8 cellular contexts compared by ENCODE assay signal in the genomic region with DNA sequence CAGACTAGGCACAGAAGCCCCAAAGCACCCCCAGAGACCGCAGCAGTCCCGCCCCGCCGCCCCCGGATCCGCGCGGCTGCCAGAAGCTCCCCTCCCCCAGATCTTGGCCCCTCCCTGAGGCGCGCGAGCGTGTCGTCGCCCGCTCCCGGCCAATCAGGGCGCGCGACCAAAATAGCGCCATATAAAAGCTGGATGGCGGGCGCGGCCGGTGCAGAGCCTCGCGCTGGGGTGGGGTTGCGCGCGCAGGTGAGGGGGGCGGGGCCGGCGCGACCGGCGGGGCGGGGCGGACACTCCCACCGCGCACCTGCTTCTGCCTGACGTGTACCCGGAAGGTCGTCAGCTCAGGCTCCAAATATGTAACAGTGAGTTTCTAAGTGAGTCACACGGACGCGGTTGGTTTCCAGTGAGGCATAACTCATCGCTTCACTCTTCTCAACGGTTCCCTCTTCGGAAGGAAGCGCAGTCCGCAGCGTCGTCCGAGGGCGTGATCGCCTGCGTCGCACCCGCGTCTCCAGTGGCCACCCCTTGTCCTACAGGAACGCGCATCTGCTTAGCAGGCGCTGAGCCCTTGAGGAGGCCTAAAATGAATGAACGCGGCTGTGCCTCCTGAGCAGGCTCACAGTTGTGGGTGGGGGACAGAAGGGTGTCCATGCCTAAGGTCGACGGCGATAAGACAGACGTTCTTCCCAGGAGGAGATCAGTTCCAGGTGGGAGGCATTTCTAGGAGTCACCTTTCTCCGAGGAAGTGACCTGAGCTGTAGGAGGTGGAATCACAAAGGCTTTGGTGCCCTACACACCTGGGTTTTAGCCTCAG. TPM values are rescaled to one million over a fixed set of nuclear protein-coding genes. Genes with fewer than 3 reads are reported as not detected.
DNase-seq lines count a peak whose midpoint lies in the region; ATAC-seq and TF ChIP-seq lines count a peak whose summit lies in the region.

No MANE protein-coding gene starts in this region.

- H3K4me3 Mint-ChIP-seq in activated CD8-positive, alpha-beta T cell treated with anti-CD3 and anti-CD28 coated beads for 36 hours, result peak overlapping the region; percentile 74
- peak overlapping the region; percentile 89 for H3K4me3 Mint-ChIP-seq in memory B cell

- H3K9me3 Mint-ChIP-seq in activated CD8-positive, alpha-beta T cell treated with anti-CD3 and anti-CD28 coated beads for 36 hours, result peaks cover 3% of the 10 kb centered on the region
- H3K9me3 Mint-ChIP-seq in memory B cell, result no peaks in the 10 kb centered on the region

- no peaks in the 10 kb centered on the region for H3K27me3 Mint-ChIP-seq in activated CD8-positive, alpha-beta T cell treated with anti-CD3 and anti-CD28 coated beads for 36 hours
- H3K27me3 Mint-ChIP-seq in memory B cell, result no peaks in the 10 kb centered on the region

- intact Hi-C loops in activated CD8-positive, alpha-beta T cell treated with anti-CD3 and anti-CD28 coated beads for 36 hours (cut with micrococcal nuclease), result loop anchor here (5.0 kb wide), 2 partner anchors 47 to 53 kb away; partner anchors contain the start of gene EZR

- DNase-seq in CMK (ENCODE audit: low read depth) (peak; percentile 65), NCI-H748 treated with DMSO at 0.1 percent for 48 hours (lab: John Stamatoyannopoulos, UW) (peak; percentile 97), memory B cell (ENCODE audit: low spot score in 2 of 2) (peak; percentile 98 to 99)
- DNase-seq in activated CD8-positive, alpha-beta T cell treated with anti-CD3 and anti-CD28 coated beads for 36 hours, result peak; percentile 97
- DNase-seq in effector CD4-positive, alpha-beta T cell, result peak; percentile 97
- DNase-seq in stimulated activated CD8-positive, alpha-beta memory T cell treated with anti-CD3 and anti-CD28 coated beads, Interleukin-12 subunit alpha, Interleukin-12 subunit beta, amount 100 ng/mL, for 1 hour (ENCODE audit: low read depth), result peak; percentile 93

- peaks cover 5% of the 10 kb centered on the region for H3K36me3 Mint-ChIP-seq in activated CD8-positive, alpha-beta T cell treated with anti-CD3 and anti-CD28 coated beads for 36 hours (ENCODE audit: low read depth)
- no peaks in the 10 kb centered on the region for H3K36me3 Mint-ChIP-seq in memory B cell

- peaks cover 35% of the 10 kb centered on the region for H3K4me1 Mint-ChIP-seq in activated CD8-positive, alpha-beta T cell treated with anti-CD3 and anti-CD28 coated beads for 36 hours (ENCODE audit: low read depth)
- H3K4me1 Mint-ChIP-seq in memory B cell, result peaks cover 37% of the 10 kb centered on the region

- POLR2A ChIA-PET in activated CD8-positive, alpha-beta T cell treated with anti-CD3 and anti-CD28 coated beads for 36 hours (lab: Charles Lee), result interaction anchor here (0.6 to 2.9 kb wide), 24 partner anchors 9 to 237 kb away, joined by 3 to 18 read pairs (median 5); partner anchors contain the start of genes EZR and RSPH3

- ATAC-seq in GM19397 (IDR thresholded peaks at IDR 0.05; ENCODE audit: unreplicated experiment) (peak; percentile 91), HG03521 (IDR thresholded peaks at IDR 0.05; ENCODE audit: unreplicated experiment) (peak; percentile 91), memory B cell (ENCODE audit: low read depth) (peak; percentile 71)
- ATAC-seq in activated CD8-positive, alpha-beta T cell treated with anti-CD3 and anti-CD28 coated beads for 36 hours, result peak; percentile 86

- CTCF ChIA-PET in activated CD8-positive, alpha-beta T cell treated with anti-CD3 and anti-CD28 coated beads for 36 hours (lab: Charles Lee), result interaction anchor here (0.7 to 2.4 kb wide), 12 partner anchors 9 to 223 kb away, joined by 3 to 19 read pairs (median 3); partner anchors contain the start of gene EZR

- no peak for TF ChIP-seq CTCF in activated CD8-positive, alpha-beta T cell treated with anti-CD3 and anti-CD28 coated beads for 36 hours (IDR thresholded peaks at IDR 0.05)

- H3K27ac Mint-ChIP-seq in activated CD8-positive, alpha-beta T cell treated with anti-CD3 and anti-CD28 coated beads for 36 hours, result peak overlapping the region; percentile 99
- peak overlapping the region; percentile 100 for H3K27ac Mint-ChIP-seq in memory B cell

RNA-seq across cellular contexts. Expression of gene EZR, which starts 50.6 kb away (rescaled TPM):
- total RNA-seq in activated CD8-positive, alpha-beta T cell treated with anti-CD3 and anti-CD28 coated beads for 36 hours, result 100 to 1,000 TPM; 199 to 206 TPM

Comparison
In these comparisons a context has a peak if more than half of its experiments do, and no peak if none do; other contexts are left out.
1. Peak in every context shown above with its lines: DNase-seq and ATAC-seq.